32 cellular contexts compared by ENCODE assay signal in the genomic region with DNA sequence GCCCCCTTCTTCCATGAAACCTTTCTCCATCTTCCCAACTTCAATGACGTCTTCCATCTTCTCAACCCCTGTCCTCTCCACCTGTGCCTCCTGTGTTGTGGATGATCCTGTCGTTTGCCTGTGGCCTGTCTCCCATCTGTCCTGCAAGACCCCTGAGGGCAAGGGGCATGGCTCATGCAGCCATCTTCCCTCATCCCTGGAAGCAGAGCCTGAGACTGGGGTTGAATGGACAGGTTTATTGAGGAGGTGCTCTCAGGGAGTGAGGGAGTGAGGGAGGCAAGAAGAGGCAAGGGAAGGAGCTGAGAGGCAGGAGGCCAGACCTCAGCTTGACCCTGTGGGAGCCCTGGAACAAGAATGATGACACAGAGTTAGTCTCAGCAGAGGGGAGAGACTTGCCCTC. TPM values are rescaled to one million over a fixed set of nuclear protein-coding genes. Genes with fewer than 3 reads are reported as not detected.
"Had no signal": no experiment of that assay in that cellular context is flagged by ENCODE, and none has a peak within 500 bp of the region (broad histone marks: within the 10 kb centered on the region; RNA-seq: fewer than 3 reads in every experiment).

No MANE protein-coding gene starts in this region.

- H3K4me1 ChIP-seq: body of pancreas, esophagus muscularis mucosa had no signal

- ATAC-seq: activated CD4-positive, CD25-positive, alpha-beta regulatory T cell treated with anti-CD3 and anti-CD28 coated beads, Interleukin-2, amount 50 U/mL, for 24 hours; activated CD8-positive, alpha-beta T cell treated with anti-CD3 and anti-CD28 coated beads for 36 hours; activated T-cell treated with anti-CD3 and anti-CD28 coated beads, Interleukin-2, amount 50 U/mL, for 4 hours; activated T-helper 17 cell treated with anti-CD3 and anti-CD28 coated beads, Interleukin-2, amount 50 U/mL, for 72 hours; body of pancreas; T-helper 17 cell had no signal

- H3K4me3 ChIP-seq: body of pancreas, coronary artery, dorsolateral prefrontal cortex, esophagus muscularis mucosa had no signal

- H3K36me3 ChIP-seq: esophagus muscularis mucosa, WERI-Rb-1 had no signal

- H3K9me3 ChIP-seq: body of pancreas, esophagus muscularis mucosa had no signal

- DNase-seq: activated B cell treated with CpG ODN at 0.5 μM for 24 hours; activated CD4-positive, alpha-beta T cell treated with anti-CD3 and anti-CD28 coated beads for 48 hours; activated CD4-positive, alpha-beta T cell treated with anti-CD3 and anti-CD28 coated beads, Interleukin-2, amount 50 U/mL, for 1 hour; activated CD4-positive, alpha-beta T cell treated with anti-CD3 and anti-CD28 coated beads, Interleukin-2, amount 50 U/mL, for 48 hours; activated CD8-positive, alpha-beta memory T cell treated with anti-CD3 and anti-CD28 coated beads for 24 hours; activated CD8-positive, alpha-beta T cell treated with anti-CD3 and anti-CD28 coated beads for 36 hours; activated effector memory CD4-positive, alpha-beta T cell treated with Interleukin-2 at 50 U/mL for 16 hours; activated gamma-delta T cell treated with Interleukin-2 at 50 U/mL for 16 hours; activated naive CD4-positive, alpha-beta T cell treated with anti-CD3 and anti-CD28 coated beads, Interleukin-2, amount 50 U/mL, for 16 hours; activated naive CD4-positive, alpha-beta T cell treated with Interleukin-2 at 50 U/mL for 16 hours; activated T-cell treated with anti-CD3 and anti-CD28 coated beads, Interleukin-2, amount 50 U/mL, for 4 hours; amygdala; aorta; body of pancreas; dorsolateral prefrontal cortex; effector memory CD4-positive, alpha-beta T cell; endodermal cell; erythroblast; head of caudate nucleus; T-helper 1 cell; T-helper 17 cell; T1000; WERI-Rb-1 had no signal

- H3K27ac ChIP-seq: body of pancreas, coronary artery, dorsolateral prefrontal cortex, esophagus muscularis mucosa, WERI-Rb-1 had no signal

- H3K27me3 ChIP-seq: body of pancreas had no signal

- FAIRE-seq: frontal cortex had no signal

RNA-seq across cellular contexts. Expression of a gene that starts 7.3 kb away (rescaled TPM):
- total RNA-seq: activated B cell treated with CpG ODN at 0.5 μM for 24 hours; activated T-cell treated with anti-CD3 and anti-CD28 coated beads, Interleukin-2, amount 50 U/mL, for 4 hours; aorta; body of pancreas; cardiac septum; cerebellum; endodermal cell; esophagus muscularis mucosa; fibroblast of villous mesenchyme; frontal cortex; T-helper 17 cell had no signal
- polyA plus RNA-seq: adipose tissue, aorta had no signal

RNA-seq across cellular contexts. Expression of a gene that starts 34.1 kb away (rescaled TPM):
- total RNA-seq: activated B cell treated with CpG ODN at 0.5 μM for 24 hours, fibroblast of villous mesenchyme, T-helper 17 cell had no signal
